ENCODE assay signal across 8 cellular contexts in the genomic region with DNA sequence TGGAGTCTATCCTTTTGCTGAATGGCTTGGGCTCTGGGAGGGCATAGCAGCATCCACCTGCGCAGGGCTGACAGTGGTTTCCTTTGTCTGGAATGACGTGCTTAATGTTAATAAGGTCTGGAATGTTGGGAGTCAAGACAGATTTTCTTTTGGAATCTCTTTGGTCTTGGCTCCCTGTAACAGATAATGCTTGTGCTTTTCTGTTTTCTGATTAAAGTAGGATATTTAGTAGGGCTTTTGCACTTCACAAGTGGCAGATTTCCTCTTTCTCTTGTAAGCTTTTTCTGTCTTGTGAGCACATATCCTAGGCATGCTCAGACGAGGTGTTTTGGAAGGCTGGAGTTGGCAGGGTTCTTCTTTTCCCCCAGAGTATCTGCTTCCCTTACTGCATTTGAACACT.
DNase-seq lines count a peak whose midpoint lies in the region; ATAC-seq and TF ChIP-seq lines count a peak whose summit lies in the region.
"Had no signal": no experiment of that assay in that cellular context is flagged by ENCODE, and none has a peak within 500 bp of the region (broad histone marks: within the 10 kb centered on the region; RNA-seq: fewer than 3 reads in every experiment).

No MANE protein-coding gene starts in this region.

- WGBS in heart left ventricle, 4 donors, result 24 to 35% (median 32%) methylated on average over 3 of the region's 3 CpGs

- CTCF ChIA-PET in activated CD8-positive, alpha-beta memory T cell treated with anti-CD3 and anti-CD28 coated beads, Interleukin-2, amount 10 ng/mL, durations not matched to agents 7 days and 5 days (lab: Charles Lee), result no interaction called here

- ATAC-seq in heart left ventricle (peak; percentile 53 to 79 (median 61)), foreskin keratinocyte (no peak)
- ATAC-seq in activated CD8-positive, alpha-beta memory T cell treated with anti-CD3 and anti-CD28 coated beads, Interleukin-2, amount 10 ng/mL, durations not matched to agents 7 days and 5 days, result no peak

- H3K4me1 Mint-ChIP-seq in osteocyte (ENCODE audit: unreplicated experiment), result peaks cover 61% of the 10 kb centered on the region
- H3K4me1 Mint-ChIP-seq in activated CD8-positive, alpha-beta memory T cell treated with anti-CD3 and anti-CD28 coated beads, Interleukin-2, amount 10 ng/mL, durations not matched to agents 7 days and 5 days, result peaks cover 12% of the 10 kb centered on the region

- no peak for TF ChIP-seq CTCF in heart left ventricle (IDR thresholded peaks at IDR 0.05)
- TF ChIP-seq CTCF in osteocyte (IDR thresholded peaks at IDR 0.05), result no peak
- no peak for TF ChIP-seq CTCF in vagina (IDR thresholded peaks at IDR 0.05)
- no peak for TF ChIP-seq CTCF in foreskin keratinocyte (conservative IDR thresholded peaks at IDR 0.05)

- peaks cover 38% of the 10 kb centered on the region for H3K36me3 Mint-ChIP-seq in osteocyte (ENCODE audit: unreplicated experiment)
- H3K36me3 Mint-ChIP-seq in activated CD8-positive, alpha-beta memory T cell treated with anti-CD3 and anti-CD28 coated beads, Interleukin-2, amount 10 ng/mL, durations not matched to agents 7 days and 5 days, result peaks cover 20% of the 10 kb centered on the region

- H3K9me3 ChIP-seq in heart left ventricle (no peaks in the 10 kb centered on the region), vagina (no peaks in the 10 kb centered on the region)

- no peaks in the 10 kb centered on the region for H3K27me3 Mint-ChIP-seq in osteocyte (ENCODE audit: unreplicated experiment)
- H3K27me3 Mint-ChIP-seq in activated CD8-positive, alpha-beta memory T cell treated with anti-CD3 and anti-CD28 coated beads, Interleukin-2, amount 10 ng/mL, durations not matched to agents 7 days and 5 days, result no peaks in the 10 kb centered on the region

- H3K27ac ChIP-seq in angular gyrus (ENCODE audit: low read depth, low read length) (peak overlapping the region; percentile 4), heart left ventricle (peak overlapping the region; percentile 56 to 88 (median 76)), vagina (peak overlapping the region; percentile 79), foreskin keratinocyte (no peak overlapping the region)

- no peak overlapping the region for H3K4me3 Mint-ChIP-seq in osteocyte (ENCODE audit: unreplicated experiment)
- H3K4me3 Mint-ChIP-seq in activated CD8-positive, alpha-beta memory T cell treated with anti-CD3 and anti-CD28 coated beads, Interleukin-2, amount 10 ng/mL, durations not matched to agents 7 days and 5 days, result no peak overlapping the region

- H3K4me1 ChIP-seq in heart left ventricle (peaks cover 7 to 88% (median 72%) of the 10 kb centered on the region in 12 donors), vagina (peaks cover 38% of the 10 kb centered on the region), foreskin keratinocyte (no peaks in the 10 kb centered on the region)

- no peak for TF ChIP-seq POLR2A in heart left ventricle (IDR thresholded peaks at IDR 0.05)
- no peak for TF ChIP-seq POLR2A in vagina (IDR thresholded peaks at IDR 0.05)

- H3K4me3 ChIP-seq in heart left ventricle (no peak overlapping the region), vagina (no peak overlapping the region)

- peak in 3 of 5 donors; percentile 45 to 55 (median 48) for DNase-seq in heart left ventricle
- no peak for DNase-seq in osteocyte (ENCODE audit: extremely low spot score, unreplicated experiment)
- DNase-seq in vagina (ENCODE audit: extremely low spot score in 2 of 2), result no peak
- no peak for DNase-seq in foreskin keratinocyte
- DNase-seq in AG08396 (ENCODE audit: low spot score), result no peak
- no peak for DNase-seq in activated CD8-positive, alpha-beta memory T cell treated with anti-CD3 and anti-CD28 coated beads, Interleukin-2, amount 10 ng/mL, durations not matched to agents 7 days and 5 days
- DNase-seq: activated CD8-positive, alpha-beta memory T cell treated with anti-CD3 and anti-CD28 coated beads, Interleukin-2, amount 50 U/mL, for 48 hours had no signal

- no peaks in the 10 kb centered on the region for H3K9me3 Mint-ChIP-seq in osteocyte (ENCODE audit: unreplicated experiment)
- H3K9me3 Mint-ChIP-seq in activated CD8-positive, alpha-beta memory T cell treated with anti-CD3 and anti-CD28 coated beads, Interleukin-2, amount 10 ng/mL, durations not matched to agents 7 days and 5 days (ENCODE audit: low read depth), result no peaks in the 10 kb centered on the region

- intact Hi-C loops in heart left ventricle (cut with DNase I), result loop anchor here in 2 of 10 donors (5.0 kb wide), 2 partner anchors 46 to 56 kb away; no protein-coding TSS in a partner anchor
- intact Hi-C loops in vagina (cut with DNase I), result no loop called here

- H3K36me3 ChIP-seq in heart left ventricle, result peaks cover 0 to 21% (median 2%) of the 10 kb centered on the region in 9 donors
- H3K36me3 ChIP-seq in vagina, result no peaks in the 10 kb centered on the region

- H3K27me3 ChIP-seq in heart left ventricle (no peaks in the 10 kb centered on the region), vagina (no peaks in the 10 kb centered on the region), foreskin keratinocyte (no peaks in the 10 kb centered on the region)

- peak overlapping the region; percentile 53 for H3K27ac Mint-ChIP-seq in osteocyte (ENCODE audit: unreplicated experiment)
- no peak overlapping the region for H3K27ac Mint-ChIP-seq in activated CD8-positive, alpha-beta memory T cell treated with anti-CD3 and anti-CD28 coated beads, Interleukin-2, amount 10 ng/mL, durations not matched to agents 7 days and 5 days

Comparison
In these comparisons a context has a peak if more than half of its experiments do, and no peak if none do; other contexts are left out.
1. ATAC-seq: peak in heart left ventricle (4 of 4); none in foreskin keratinocyte (single experiment) and activated CD8-positive, alpha-beta memory T cell treated with anti-CD3 and anti-CD28 coated beads, Interleukin-2, amount 10 ng/mL, durations not matched to agents 7 days and 5 days (single experiment).
2. DNase-seq: peak in heart left ventricle (3 of 5); none in osteocyte (single experiment), vagina (0 of 2), foreskin keratinocyte (0 of 2), AG08396 (single experiment) and activated CD8-positive, alpha-beta memory T cell treated with anti-CD3 and anti-CD28 coated beads, Interleukin-2, amount 10 ng/mL, durations not matched to agents 7 days and 5 days (single experiment).